In genomic region chr4:168852933-168853713, GRCh38 we compare ENCODE assay signal across 11 cellular contexts.
DNase-seq lines count a peak whose midpoint lies in the region; ATAC-seq, FAIRE-seq and TF ChIP-seq lines count a peak whose summit lies in the region.
"Had no signal": no experiment of that assay in that cellular context is flagged by ENCODE, and none has a peak within 500 bp of the region (broad histone marks: within the 10 kb centered on the region; RNA-seq: fewer than 3 reads in every experiment).

No MANE protein-coding gene starts in this region.

- TF ChIP-seq CTCF in left ventricle myocardium inferior (IDR thresholded peaks at IDR 0.05; ENCODE audit: borderline replicate concordance) (no peak), GM12878 (IDR thresholded peaks at IDR 0.05 in 2 of 3, conservative IDR thresholded peaks at IDR 0.05 in 1 of 3; ENCODE audit: control insufficient read depth in 2 of 3, extremely low read depth in 1 of 3, insufficient read depth in 1 of 3, low read depth in 3 of 3, low read length in 3 of 3) (no peak), upper lobe of right lung (IDR thresholded peaks at IDR 0.05) (no peak)

- H3K4me1 ChIP-seq in left ventricle myocardium inferior (peaks cover 100% of the 10 kb centered on the region), GM12878 (ENCODE audit: control insufficient read depth, insufficient read depth, low read length) (peaks cover 8% of the 10 kb centered on the region), upper lobe of right lung (peaks cover 42% of the 10 kb centered on the region)

- intact Hi-C loops in left ventricle myocardium inferior (cut with micrococcal nuclease) = no loop called here
- intact Hi-C loops in cardiac septum (cut with DNase I) = no loop called here
- intact Hi-C loops in GM12878 (cut with micrococcal nuclease; ENCODE audit: unreplicated experiment) = loop anchor here (5.0 kb wide), 1 partner anchor 131 kb away; no protein-coding TSS in a partner anchor
- intact Hi-C loops in upper lobe of right lung (cut with DNase I) = no loop called here

- no peak for FAIRE-seq in GM12878 (lab: Jason Lieb, UNC)
- FAIRE-seq in RCC 7860 (lab: Jason Lieb, UNC) = no peak

- ATAC-seq in HG02981 (IDR thresholded peaks at IDR 0.05; ENCODE audit: unreplicated experiment) (peak; percentile 65), GM12878 (peak; percentile 66), upper lobe of right lung (no peak)

- RAD21 ChIA-PET in GM12878 (lab: Charles Lee; ENCODE audit: unreplicated experiment) = interaction anchor here (0.8 to 1.5 kb wide), 10 partner anchors 20 to 143 kb away, joined by 3 to 5 read pairs (median 3); no protein-coding TSS in a partner anchor

- no peak for TF ChIP-seq POLR2A in GM12878 (IDR thresholded peaks at IDR 0.05; ENCODE audit: low read depth, low read length)

- TF ChIP-seq EP300 in GM12878 (IDR thresholded peaks at IDR 0.05; ENCODE audit: borderline replicate concordance in 1 of 2, control insufficient read depth in 1 of 2, low read depth in 2 of 2, low read length in 2 of 2) = no peak

- POLR2A ChIA-PET in GM12878 (lab: Charles Lee) = interaction anchor here (0.8 to 1.1 kb wide), 3 partner anchors 128 to 171 kb away, joined by 3 to 5 read pairs (median 4); partner anchors contain the start of gene CBR4

- H2AFZ ChIP-seq in GM12878 (ENCODE audit: control insufficient read depth, low read depth, low read length) = no peak overlapping the region
- H2AFZ ChIP-seq: GM23248 had no signal

- DNase-seq in left ventricle myocardium inferior (no peak), cardiac septum (ENCODE audit: low spot score) (no peak), GM12878 (ENCODE audit: low read depth, low spot score) (peak; percentile 24), upper lobe of right lung (no peak), RCC 7860 (ENCODE audit: low spot score) (no peak), superior temporal gyrus (ENCODE audit: extremely low spot score) (no peak), NAMALWA (ENCODE audit: low spot score) (no peak)
- DNase-seq: GM23248, NCI-H510A treated with DMSO at 0.1 percent for 48 hours had no signal

- H3K9ac ChIP-seq in GM12878 (ENCODE audit: control insufficient read depth, insufficient read depth, low read length) = no peak overlapping the region
- H3K9ac ChIP-seq: GM23248 had no signal

- 38% methylated on average over 6 of the region's 6 CpGs for WGBS in GM12878 (ENCODE audit: insufficient coverage, insufficient replicate concordance, low lambda C conversion rate, missing lambda C conversion rate)

- H3K27ac ChIP-seq in left ventricle myocardium inferior (replicated peaks) (peak overlapping the region; percentile 86), GM12878 (ENCODE audit: control insufficient read depth, insufficient read depth) (no peak overlapping the region), upper lobe of right lung (peak overlapping the region; percentile 39)
- H3K27ac ChIP-seq: GM23248 had no signal

- no TSS peak for BruUV-seq in GM12878 (replicated peaks; lab: Mats Ljungman, UMichigan)

- peaks cover 4% of the 10 kb centered on the region for H3K36me3 ChIP-seq in left ventricle myocardium inferior
- H3K36me3 ChIP-seq in GM12878 (ENCODE audit: control insufficient read depth in 2 of 2, insufficient read depth in 2 of 2, low read length in 1 of 2) = no peaks in the 10 kb centered on the region
- H3K36me3 ChIP-seq in upper lobe of right lung = no peaks in the 10 kb centered on the region

- no peaks in the 10 kb centered on the region for H3K79me2 ChIP-seq in GM12878 (ENCODE audit: control insufficient read depth, insufficient read depth, low read length)

- SMC1A ChIA-PET in GM12878 (lab: Charles Lee; ENCODE audit: uncharacterized antibody, unreplicated experiment) = interaction anchor here (0.7 to 5.7 kb wide), 19 partner anchors 9 to 669 kb away, joined by 3 to 53 read pairs (median 4); no protein-coding TSS in a partner anchor

- CTCF ChIA-PET in GM12878 (lab: Yijun Ruan, JAX) = interaction anchor here (0.7 to 1.4 kb wide), 8 partner anchors 10 to 713 kb away, joined by 3 to 6 read pairs (median 3); no protein-coding TSS in a partner anchor

- H3K4me3 ChIP-seq in left ventricle myocardium inferior = no peak overlapping the region
- no peak overlapping the region for H3K4me3 ChIP-seq in GM12878
- H3K4me3 ChIP-seq in upper lobe of right lung = no peak overlapping the region
- H3K4me3 ChIP-seq: GM23248, lung had no signal

- peak overlapping the region; percentile 49; the same call in 1 of the 2 replicates for H3K4me2 ChIP-seq in GM12878 (ENCODE audit: control insufficient read depth, insufficient read depth)

- no peak for TF ChIP-seq RAD21 in GM12878 (IDR thresholded peaks at IDR 0.05; ENCODE audit: insufficient read depth, low read depth, low read length)

- H3K9me3 ChIP-seq in left ventricle myocardium inferior (replicated peaks) = no peaks in the 10 kb centered on the region
- H3K9me3 ChIP-seq in GM12878 (replicated peaks; ENCODE audit: control insufficient read depth, insufficient read depth, low read length) = no peaks in the 10 kb centered on the region; the same call in 2 of the 3 replicates
- no peaks in the 10 kb centered on the region for H3K9me3 ChIP-seq in upper lobe of right lung

- no peaks in the 10 kb centered on the region for H3K27me3 ChIP-seq in left ventricle myocardium inferior (ENCODE audit: low read depth)
- no peaks in the 10 kb centered on the region for H3K27me3 ChIP-seq in GM12878 (replicated peaks in 1 of 2; ENCODE audit: control insufficient read depth in 2 of 2, insufficient read depth in 2 of 2, low read length in 1 of 2)
- H3K27me3 ChIP-seq in upper lobe of right lung = no peaks in the 10 kb centered on the region

- H4K20me1 ChIP-seq in GM12878 (ENCODE audit: control insufficient read depth, insufficient read depth) = no peaks in the 10 kb centered on the region

- in situ Hi-C loops in GM12878 (cut with MboI) = no loop called here

TF ChIP-seq in GM12878, 131 proteins besides CTCF, POLR2A, EP300 and RAD21:
- TF ChIP-seq CHD2 (IDR thresholded peaks at IDR 0.05; ENCODE audit: borderline replicate concordance, low read depth, low read length) (no peak), DPF2 (IDR thresholded peaks at IDR 0.05) (0 out of 2 replicates have a peak, but pooled peaks have one; percentile 26), ZNF217 (IDR thresholded peaks at IDR 0.05) (peak; percentile 29; the same call in 1 of the 2 replicates), SPI1 (IDR thresholded peaks at IDR 0.05; ENCODE audit: borderline replicate concordance, insufficient read depth, low read depth, low read length) (peak; percentile 46; the same call in 1 of the 2 replicates), HDGF (IDR thresholded peaks at IDR 0.05) (peak; percentile 40; the same call in 1 of the 2 replicates), BCL11A (IDR thresholded peaks at IDR 0.05; ENCODE audit: low read depth, low read length) (no peak), IKZF2 (IDR thresholded peaks at IDR 0.05) (peak; percentile 44 to 60; a peak in 3 of 4 replicates), MTA2 (IDR thresholded peaks at IDR 0.05; ENCODE audit: low read depth) (peak; percentile 47; the same call in 1 of the 2 replicates), SUZ12 (IDR thresholded peaks at IDR 0.05; ENCODE audit: unreplicated experiment) (no peak), PKNOX1 (IDR thresholded peaks at IDR 0.05) (peak; percentile 15; the same call in 1 of the 2 replicates), IKZF1 (conservative IDR thresholded peaks at IDR 0.05) (peak; percentile 63; the same call in 1 of the 2 replicates), TCF12 (IDR thresholded peaks at IDR 0.05; ENCODE audit: low read depth, low read length) (0 out of 2 replicates have a peak, but pooled peaks have one; percentile 8)
